Comparison of ENCODE assay signal across 23 cellular contexts in genomic region chr14:94396628-94397210, GRCh38. TPM values are rescaled to one million over a fixed set of nuclear protein-coding genes. Genes with fewer than 3 reads are reported as not detected.
DNase-seq lines count a peak whose midpoint lies in the region; ATAC-seq and TF ChIP-seq lines count a peak whose summit lies in the region.
"Had no signal": no experiment of that assay in that cellular context is flagged by ENCODE, and none has a peak within 500 bp of the region (broad histone marks: within the 10 kb centered on the region; RNA-seq: fewer than 3 reads in every experiment).

No MANE protein-coding gene starts in this region.

- H3K27me3 ChIP-seq in HL-60 (ENCODE audit: insufficient read depth, poor library complexity, severe bottlenecking), result no peaks in the 10 kb centered on the region
- H3K27me3 ChIP-seq in body of pancreas, result no peaks in the 10 kb centered on the region
- no peaks in the 10 kb centered on the region for H3K27me3 ChIP-seq in lower lobe of right lung (ENCODE audit: low read depth)
- H3K27me3 ChIP-seq in MG63, result no peaks in the 10 kb centered on the region
- H3K27me3 ChIP-seq in mesenchymal stem cell (ENCODE audit: control insufficient read depth in 1 of 2, insufficient read depth in 1 of 2, low read length in 2 of 2), result no peaks in the 10 kb centered on the region
- H3K27me3 ChIP-seq: BLaER1 had no signal

- no peak overlapping the region for H3K23ac ChIP-seq in mesenchymal stem cell (ENCODE audit: low read length in 2 of 2)

- H3K9ac ChIP-seq in mesenchymal stem cell (ENCODE audit: low read length), result no peak overlapping the region
- H3K9ac ChIP-seq: BLaER1 had no signal

- H3K14ac ChIP-seq in mesenchymal stem cell (ENCODE audit: low read length in 2 of 2), result no peak overlapping the region

- intact Hi-C loops in body of pancreas (cut with DNase I) (no loop called here), lower lobe of right lung (cut with DNase I) (no loop called here)

- H3K9me3 ChIP-seq in body of pancreas (no peaks in the 10 kb centered on the region), lower lobe of right lung (no peaks in the 10 kb centered on the region), MG63 (no peaks in the 10 kb centered on the region), mesenchymal stem cell (ENCODE audit: control insufficient read depth, low read length) (no peaks in the 10 kb centered on the region)
- H3K9me3 ChIP-seq: BLaER1 had no signal

- peak overlapping the region; percentile 17 for H3K27ac ChIP-seq in HL-60 (replicated peaks)
- peak overlapping the region in 3 of 4 donors; percentile 56 to 79 (median 78) for H3K27ac ChIP-seq in body of pancreas
- peak overlapping the region; percentile 73 for H3K27ac ChIP-seq in lower lobe of right lung
- H3K27ac ChIP-seq in mesenchymal stem cell (ENCODE audit: low read length, poor library complexity, severe bottlenecking), result no peak overlapping the region
- H3K27ac ChIP-seq: BLaER1 had no signal

- H3K4me1 ChIP-seq in body of pancreas (peaks cover 40% of the 10 kb centered on the region), lower lobe of right lung (peaks cover 47% of the 10 kb centered on the region), mesenchymal stem cell (ENCODE audit: control insufficient read depth, insufficient read depth, low read depth, low read length) (no peaks in the 10 kb centered on the region)

- H2BK120ac ChIP-seq in mesenchymal stem cell (ENCODE audit: low read depth, low read length), result no peak overlapping the region

- ATAC-seq in body of pancreas (no peak), lower lobe of right lung (no peak), GM18520 (IDR thresholded peaks at IDR 0.05; ENCODE audit: unreplicated experiment) (no peak), HG03135 (IDR thresholded peaks at IDR 0.05; ENCODE audit: unreplicated experiment) (no peak)
- ATAC-seq: Panc1, SK-N-SH treated with all-trans-retinoic acid at 6 μM for 48 hours had no signal

- H3K79me1 ChIP-seq in mesenchymal stem cell (replicated peaks; ENCODE audit: low read length, poor library complexity, severe bottlenecking), result no peaks in the 10 kb centered on the region

- no peak overlapping the region for H2AK5ac ChIP-seq in mesenchymal stem cell (ENCODE audit: low read length, severe bottlenecking)

- DNase-seq in AG10803 (ENCODE audit: low read depth) (peak; percentile 27), HL-60 (ENCODE audit: low read depth in 1 of 2, low spot score in 1 of 2) (no peak), body of pancreas (no peak), lower lobe of right lung (no peak), MG63 (no peak), mesenchymal stem cell (no peak)
- DNase-seq: 8988T; CD8-positive, alpha-beta memory T cell; DMS 273 treated with DMSO at 0.1 percent for 48 hours; GF-D8; KBM-7; NCI-H1048; NCI-H2081 treated with DMSO at 0.1 percent for 48 hours; NCI-H2227 treated with DMSO at 0.1 percent for 48 hours; NCI-H524; Right ventricle myocardium superior had no signal

- no peak overlapping the region for H3K18ac ChIP-seq in mesenchymal stem cell (ENCODE audit: low read depth in 1 of 2, low read length in 2 of 2)

- H3K4me3 ChIP-seq in AG10803 (ENCODE audit: low read length) (no peak overlapping the region), HL-60 (replicated peaks; ENCODE audit: insufficient read depth, low read length) (no peak overlapping the region), body of pancreas (no peak overlapping the region), lower lobe of right lung (no peak overlapping the region), MG63 (no peak overlapping the region), mesenchymal stem cell (ENCODE audit: insufficient read depth in 1 of 2, low read depth in 1 of 2, low read length in 2 of 2) (no peak overlapping the region)
- H3K4me3 ChIP-seq: BLaER1 had no signal

- no peak overlapping the region for H2BK15ac ChIP-seq in mesenchymal stem cell (ENCODE audit: low read depth, poor library complexity, severe bottlenecking)

- H3K4me2 ChIP-seq in mesenchymal stem cell (ENCODE audit: low read length, poor library complexity, severe bottlenecking), result no peak overlapping the region
- H3K4me2 ChIP-seq: BLaER1 had no signal

- H3K4ac ChIP-seq in mesenchymal stem cell (ENCODE audit: low read depth in 1 of 2, low read length in 2 of 2), result no peak overlapping the region

- TF ChIP-seq POLR2A in body of pancreas (IDR thresholded peaks at IDR 0.05), result no peak

- H4K8ac ChIP-seq in mesenchymal stem cell (ENCODE audit: low read length), result no peak overlapping the region

- no peak overlapping the region for H2BK12ac ChIP-seq in mesenchymal stem cell (ENCODE audit: low read length in 2 of 2)

- H2BK5ac ChIP-seq in mesenchymal stem cell (ENCODE audit: low read depth, low read length, poor library complexity, severe bottlenecking), result no peak overlapping the region

- H3K36me3 ChIP-seq in body of pancreas (replicated peaks in 1 of 2; ENCODE audit: insufficient read depth in 1 of 2, low read depth in 2 of 2) (no peaks in the 10 kb centered on the region), lower lobe of right lung (no peaks in the 10 kb centered on the region), MG63 (no peaks in the 10 kb centered on the region), mesenchymal stem cell (ENCODE audit: control insufficient read depth in 1 of 2, insufficient read depth in 2 of 2, low read depth in 1 of 2, low read length in 2 of 2) (no peaks in the 10 kb centered on the region)
- H3K36me3 ChIP-seq: BLaER1 had no signal

- no peak overlapping the region for H2AFZ ChIP-seq in mesenchymal stem cell (ENCODE audit: low read depth, low read length)

- H4K91ac ChIP-seq in mesenchymal stem cell (ENCODE audit: low read length), result no peak overlapping the region

- TF ChIP-seq CTCF in AG10803 (conservative IDR thresholded peaks at IDR 0.05; ENCODE audit: low read length) (no peak), HL-60 (IDR thresholded peaks at IDR 0.05; ENCODE audit: insufficient read depth, low read length) (no peak), body of pancreas (IDR thresholded peaks at IDR 0.05) (no peak), lower lobe of right lung (IDR thresholded peaks at IDR 0.05) (no peak)

RNA-seq across cellular contexts. Expression of gene SERPINA1, which starts 8.3 kb away (rescaled TPM):
- total RNA-seq in body of pancreas (10 to 100 TPM; 77.8 to 86.4 TPM), lower lobe of right lung (994 TPM)
- total RNA-seq in MG63 (2014; rRNA removed; shearing (Covaris generic); ENCODE audit: low replicate concordance), result 0.89 and 27.3 TPM in 2 replicates
- polyA plus RNA-seq in mesenchymal stem cell (2013, experiment 1 of 2), result not detected
- polyA plus RNA-seq in mesenchymal stem cell (2013, experiment 2 of 2), result not detected
- total RNA-seq: H7 had no signal
- polyA plus RNA-seq: CD8-positive, alpha-beta memory T cell had no signal

RNA-seq across cellular contexts. Expression of gene SERPINA2, which starts 30.2 kb away (rescaled TPM):
- total RNA-seq in body of pancreas (not detected), lower lobe of right lung (not detected)
- not detected in 2 replicates for total RNA-seq in MG63 (2014; rRNA removed; shearing (Covaris generic); ENCODE audit: low replicate concordance)
- not detected for polyA plus RNA-seq in mesenchymal stem cell (2013, experiment 1 of 2)
- not detected for polyA plus RNA-seq in mesenchymal stem cell (2013, experiment 2 of 2)
- total RNA-seq: CD8-positive, alpha-beta memory T cell; H7; HT1080; Right ventricle myocardium superior had no signal
- polyA plus RNA-seq: CD8-positive, alpha-beta memory T cell had no signal

RNA-seq across cellular contexts. Expression of gene SERPINA11, which starts 55.9 kb away (rescaled TPM):
- not detected for total RNA-seq in body of pancreas
- not detected for total RNA-seq in lower lobe of right lung
- not detected in 2 replicates for total RNA-seq in MG63 (2014; rRNA removed; shearing (Covaris generic); ENCODE audit: low replicate concordance)
- not detected for polyA plus RNA-seq in mesenchymal stem cell (2013, experiment 1 of 2)
- not detected for polyA plus RNA-seq in mesenchymal stem cell (2013, experiment 2 of 2)
- total RNA-seq: CD8-positive, alpha-beta memory T cell; HT1080; Right ventricle myocardium superior had no signal
- polyA plus RNA-seq: CD8-positive, alpha-beta memory T cell had no signal
